ENCODE assay signal across 38 cellular contexts in genomic region chr16:54163197-54163843, GRCh38.
"Had no signal": no experiment of that assay in that cellular context is flagged by ENCODE, and none has a peak within 500 bp of the region (broad histone marks: within the 10 kb centered on the region; RNA-seq: fewer than 3 reads in every experiment).

No MANE protein-coding gene starts in this region.

- H3K9me3 ChIP-seq: ascending aorta had no signal

- H3K4me1 Mint-ChIP-seq: activated B cell treated with CpG ODN at 0.5 μM for 24 hours; activated CD4-positive, alpha-beta T cell treated with anti-CD3 and anti-CD28 coated beads, Interleukin-2, amount 10 ng/mL, durations not matched to agents 24 days and 14 days; activated CD8-positive, alpha-beta memory T cell treated with anti-CD3 and anti-CD28 coated beads, Interleukin-2, amount 10 ng/mL, durations not matched to agents 7 days and 5 days; activated naive CD4-positive, alpha-beta T cell treated with anti-CD3 and anti-CD28 coated beads, Interleukin-2, amount 10 ng/mL, durations not matched to agents 7 days and 5 days; activated naive CD4-positive, alpha-beta T cell treated with anti-CD3 and anti-CD28 coated beads, Interleukin-2, amount 50 U/mL, for 24 hours; activated naive CD8-positive, alpha-beta T cell treated with anti-CD3 and anti-CD28 coated beads, Interleukin-2, amount 10 ng/mL, durations not matched to agents 7 days and 5 days; activated naive CD8-positive, alpha-beta T cell treated with anti-CD3 and anti-CD28 coated beads, Interleukin-2, amount 50 U/mL, for 24 hours; brain; central memory CD8-positive, alpha-beta T cell had no signal

- H3K27ac Mint-ChIP-seq: activated B cell treated with CpG ODN at 0.5 μM for 24 hours; activated CD4-positive, alpha-beta memory T cell treated with anti-CD3 and anti-CD28 coated beads for 36 hours; activated CD4-positive, alpha-beta T cell treated with anti-CD3 and anti-CD28 coated beads, Interleukin-2, amount 10 ng/mL, durations not matched to agents 24 days and 14 days; activated CD8-positive, alpha-beta memory T cell treated with anti-CD3 and anti-CD28 coated beads, Interleukin-2, amount 10 ng/mL, durations not matched to agents 7 days and 5 days; activated CD8-positive, alpha-beta T cell treated with anti-CD3 and anti-CD28 coated beads, Interleukin-2, amount 10 ng/mL, durations not matched to agents 7 days and 5 days; activated naive CD4-positive, alpha-beta T cell treated with anti-CD3 and anti-CD28 coated beads, Interleukin-2, amount 10 ng/mL, durations not matched to agents 7 days and 5 days; activated naive CD4-positive, alpha-beta T cell treated with anti-CD3 and anti-CD28 coated beads, Interleukin-2, amount 50 U/mL, for 24 hours; activated naive CD8-positive, alpha-beta T cell; activated naive CD8-positive, alpha-beta T cell treated with anti-CD3 and anti-CD28 coated beads, Interleukin-2, amount 10 ng/mL, durations not matched to agents 7 days and 5 days; activated naive CD8-positive, alpha-beta T cell treated with anti-CD3 and anti-CD28 coated beads, Interleukin-2, amount 50 U/mL, for 24 hours; activated T-cell treated with anti-CD3 and anti-CD28 coated beads, Interleukin-2, amount 50 U/mL, for 24 hours; activated T-helper 2 cell treated with anti-CD3 and anti-CD28 coated beads, Interferon-gamma antibody, Interleukin-2, Interleukin-4, amounts not matched to agents 10 μg/mL and 5 μg/mL and 100 μg/mL, durations not matched to agents 14 hours and 24 hours and 36 hours; brain; T-helper 1 cell treated with Interleukin-12 subunit alpha and Interleukin-12 subunit beta and Interleukin-4 antibody, amounts not matched to agents 30 μg/mL and 1 μg/mL, for 36 hours; T-helper 2 cell treated with Interferon-gamma antibody and Interleukin-4, amounts not matched to agents 5 μg/mL and 100 μg/mL, for 36 hours had no signal

- H3K27me3 ChIP-seq: ascending aorta, cardiac muscle cell had no signal

- H3K9me3 Mint-ChIP-seq: activated CD4-positive, alpha-beta memory T cell treated with anti-CD3 and anti-CD28 coated beads for 36 hours; activated naive CD4-positive, alpha-beta T cell treated with anti-CD3 and anti-CD28 coated beads, Interleukin-2, amount 50 U/mL, for 24 hours; activated naive CD8-positive, alpha-beta T cell treated with anti-CD3 and anti-CD28 coated beads, Interleukin-2, amount 10 ng/mL, durations not matched to agents 7 days and 5 days; activated T-cell treated with anti-CD3 and anti-CD28 coated beads, Interleukin-2, amount 50 U/mL, for 24 hours; central memory CD8-positive, alpha-beta T cell; T-helper 1 cell treated with Interleukin-12 subunit alpha and Interleukin-12 subunit beta and Interleukin-4 antibody, amounts not matched to agents 30 μg/mL and 1 μg/mL, for 36 hours; T-helper 2 cell treated with Interferon-gamma antibody and Interleukin-4, amounts not matched to agents 5 μg/mL and 100 μg/mL, for 36 hours had no signal

- H3K36me3 Mint-ChIP-seq: activated CD4-positive, alpha-beta memory T cell treated with anti-CD3 and anti-CD28 coated beads for 36 hours; activated CD8-positive, alpha-beta memory T cell treated with anti-CD3 and anti-CD28 coated beads, Interleukin-2, amount 10 ng/mL, durations not matched to agents 7 days and 5 days; activated naive CD4-positive, alpha-beta T cell treated with anti-CD3 and anti-CD28 coated beads, Interleukin-2, amount 10 ng/mL, durations not matched to agents 7 days and 5 days; activated naive CD4-positive, alpha-beta T cell treated with anti-CD3 and anti-CD28 coated beads, Interleukin-2, amount 50 U/mL, for 24 hours; activated naive CD8-positive, alpha-beta T cell; activated naive CD8-positive, alpha-beta T cell treated with anti-CD3 and anti-CD28 coated beads, Interleukin-2, amount 10 ng/mL, durations not matched to agents 7 days and 5 days; brain had no signal

- H3K36me3 ChIP-seq: ascending aorta, cardiac muscle cell had no signal

- H3K4me3 Mint-ChIP-seq: activated B cell treated with CpG ODN at 0.5 μM for 24 hours; activated CD4-positive, alpha-beta memory T cell treated with anti-CD3 and anti-CD28 coated beads for 36 hours; activated CD4-positive, alpha-beta T cell treated with anti-CD3 and anti-CD28 coated beads, Interleukin-2, amount 10 ng/mL, durations not matched to agents 24 days and 14 days; activated CD8-positive, alpha-beta memory T cell treated with anti-CD3 and anti-CD28 coated beads, Interleukin-2, amount 10 ng/mL, durations not matched to agents 7 days and 5 days; activated CD8-positive, alpha-beta T cell treated with anti-CD3 and anti-CD28 coated beads, Interleukin-2, amount 10 ng/mL, durations not matched to agents 7 days and 5 days; activated naive CD4-positive, alpha-beta T cell treated with anti-CD3 and anti-CD28 coated beads, Interleukin-2, amount 10 ng/mL, durations not matched to agents 7 days and 5 days; activated naive CD4-positive, alpha-beta T cell treated with anti-CD3 and anti-CD28 coated beads, Interleukin-2, amount 50 U/mL, for 24 hours; activated naive CD8-positive, alpha-beta T cell; activated naive CD8-positive, alpha-beta T cell treated with anti-CD3 and anti-CD28 coated beads, Interleukin-2, amount 10 ng/mL, durations not matched to agents 7 days and 5 days; activated naive CD8-positive, alpha-beta T cell treated with anti-CD3 and anti-CD28 coated beads, Interleukin-2, amount 50 U/mL, for 24 hours; activated T-cell treated with anti-CD3 and anti-CD28 coated beads, Interleukin-2, amount 50 U/mL, for 24 hours; brain; central memory CD8-positive, alpha-beta T cell; T-helper 1 cell treated with Interleukin-12 subunit alpha and Interleukin-12 subunit beta and Interleukin-4 antibody, amounts not matched to agents 30 μg/mL and 1 μg/mL, for 36 hours; T-helper 2 cell treated with Interferon-gamma antibody and Interleukin-4, amounts not matched to agents 5 μg/mL and 100 μg/mL, for 36 hours had no signal

- H3K27me3 Mint-ChIP-seq: activated B cell treated with CpG ODN at 0.5 μM for 24 hours; activated CD4-positive, alpha-beta memory T cell treated with anti-CD3 and anti-CD28 coated beads for 36 hours; activated CD4-positive, alpha-beta T cell treated with anti-CD3 and anti-CD28 coated beads, Interleukin-2, amount 10 ng/mL, durations not matched to agents 24 days and 14 days; activated CD8-positive, alpha-beta memory T cell treated with anti-CD3 and anti-CD28 coated beads, Interleukin-2, amount 10 ng/mL, durations not matched to agents 7 days and 5 days; activated naive CD4-positive, alpha-beta T cell treated with anti-CD3 and anti-CD28 coated beads, Interleukin-2, amount 50 U/mL, for 24 hours; activated naive CD8-positive, alpha-beta T cell; activated naive CD8-positive, alpha-beta T cell treated with anti-CD3 and anti-CD28 coated beads, Interleukin-2, amount 10 ng/mL, durations not matched to agents 7 days and 5 days; central memory CD8-positive, alpha-beta T cell had no signal

- ATAC-seq: activated CD8-positive, alpha-beta memory T cell treated with anti-CD3 and anti-CD28 coated beads, Interleukin-2, amount 10 ng/mL, durations not matched to agents 7 days and 5 days; activated CD8-positive, alpha-beta T cell treated with anti-CD3 and anti-CD28 coated beads, Interleukin-2, amount 10 ng/mL, durations not matched to agents 7 days and 5 days; activated naive CD8-positive, alpha-beta T cell treated with anti-CD3 and anti-CD28 coated beads, Interleukin-2, amount 50 U/mL, for 24 hours had no signal

- H3K4me3 ChIP-seq: ascending aorta, cardiac muscle cell had no signal

- H3K4me1 ChIP-seq: ascending aorta had no signal

- DNase-seq: activated B cell treated with CpG ODN at 0.5 μM for 24 hours; activated CD4-positive, alpha-beta memory T cell treated with anti-CD3 and anti-CD28 coated beads for 36 hours; activated CD4-positive, alpha-beta T cell treated with anti-CD3 and anti-CD28 coated beads for 4 hours; activated CD4-positive, alpha-beta T cell treated with anti-CD3 and anti-CD28 coated beads, Interleukin-2, amount 10 ng/mL, durations not matched to agents 24 days and 14 days; activated CD4-positive, alpha-beta T cell treated with anti-CD3 and anti-CD28 coated beads, Interleukin-2, amount 50 U/mL, for 1 hour; activated CD4-positive, alpha-beta T cell treated with anti-CD3 and anti-CD28 coated beads, Interleukin-2, amount 50 U/mL, for 4 hours; activated CD4-positive, CD25-positive, alpha-beta regulatory T cell treated with anti-CD3 and anti-CD28 coated beads, Interleukin-2, amount 50 U/mL, for 72 hours; activated CD8-positive, alpha-beta memory T cell treated with anti-CD3 and anti-CD28 coated beads for 24 hours; activated CD8-positive, alpha-beta memory T cell treated with anti-CD3 and anti-CD28 coated beads, Interleukin-2, amount 10 ng/mL, durations not matched to agents 7 days and 5 days; activated CD8-positive, alpha-beta memory T cell treated with anti-CD3 and anti-CD28 coated beads, Interleukin-2, amount 50 U/mL, for 48 hours; activated CD8-positive, alpha-beta T cell treated with anti-CD3 and anti-CD28 coated beads, Interleukin-2, amount 10 ng/mL, durations not matched to agents 7 days and 5 days; activated effector memory CD4-positive, alpha-beta T cell treated with Interleukin-2 at 50 U/mL for 16 hours; activated gamma-delta T cell; activated naive CD4-positive, alpha-beta T cell treated with anti-CD3 and anti-CD28 coated beads, Interleukin-2, amount 10 ng/mL, durations not matched to agents 7 days and 5 days; activated naive CD4-positive, alpha-beta T cell treated with Interleukin-2 at 50 U/mL for 16 hours; activated naive CD8-positive, alpha-beta T cell treated with anti-CD3 and anti-CD28 coated beads, Interleukin-2, amount 10 ng/mL, durations not matched to agents 7 days and 5 days; activated naive CD8-positive, alpha-beta T cell treated with anti-CD3 and anti-CD28 coated beads, Interleukin-2, amount 50 U/mL, for 24 hours; activated T-cell treated with anti-CD3 and anti-CD28 coated beads, Interleukin-2, amount 50 U/mL, for 24 hours; activated T-cell treated with anti-CD3 and anti-CD28 coated beads, Interleukin-2, amount 50 U/mL, for 48 hours; amygdala; anterior cingulate cortex; caudate nucleus; cerebellar nuclear complex; T-helper 1 cell; T-helper 2 cell; T-helper 9 cell had no signal

- FAIRE-seq: bronchial epithelial cell, TTC549 had no signal

- H3K27ac ChIP-seq: ascending aorta, cardiac muscle cell, VCaP had no signal
